8 cellular contexts compared by ENCODE assay signal in genomic region chr12:27179399-27180214, GRCh38.
DNase-seq lines count a peak whose midpoint lies in the region; ATAC-seq, FAIRE-seq and TF ChIP-seq lines count a peak whose summit lies in the region.

No MANE protein-coding gene starts in this region.

- TF ChIP-seq EP300 in GM12878 (IDR thresholded peaks at IDR 0.05; ENCODE audit: borderline replicate concordance in 1 of 2, control insufficient read depth in 1 of 2, low read depth in 2 of 2, low read length in 2 of 2), result peak; percentile 27 to 48; a peak in 1 of 4 replicates

- TF ChIP-seq CTCF in GM12878 (IDR thresholded peaks at IDR 0.05 in 2 of 3, conservative IDR thresholded peaks at IDR 0.05 in 1 of 3; ENCODE audit: control insufficient read depth in 2 of 3, extremely low read depth in 1 of 3, insufficient read depth in 1 of 3, low read depth in 3 of 3, low read length in 3 of 3) (no peak), lower lobe of right lung (IDR thresholded peaks at IDR 0.05) (no peak)

- H3K9ac ChIP-seq in BLaER1 (no peak overlapping the region), GM12878 (ENCODE audit: control insufficient read depth, insufficient read depth, low read length) (peak overlapping the region; percentile 77)

- peak; percentile 90 for FAIRE-seq in GM12878 (lab: Jason Lieb, UNC)

- H3K27me3 ChIP-seq in BLaER1 (no peaks in the 10 kb centered on the region), GM12878 (replicated peaks in 1 of 2; ENCODE audit: control insufficient read depth in 2 of 2, insufficient read depth in 2 of 2, low read length in 1 of 2) (no peaks in the 10 kb centered on the region), lower lobe of right lung (ENCODE audit: low read depth) (no peaks in the 10 kb centered on the region)

- no peaks in the 10 kb centered on the region for H3K9me3 ChIP-seq in BLaER1
- no peaks in the 10 kb centered on the region for H3K9me3 ChIP-seq in GM12878 (replicated peaks; ENCODE audit: control insufficient read depth, insufficient read depth, low read length)
- H3K9me3 ChIP-seq in lower lobe of right lung, result no peaks in the 10 kb centered on the region

- BruUV-seq in GM12878 (replicated peaks; lab: Mats Ljungman, UMichigan), result TSS peak; percentile 97

- DNase-seq in NCI-H446 treated with DMSO at 0.1 percent for 48 hours (lab: John Stamatoyannopoulos, UW) (peak; percentile 60), GM12878 (ENCODE audit: low read depth, low spot score) (peak; percentile 96), lower lobe of right lung (no peak), NCI-H524 (lab: John Stamatoyannopoulos, UW) (no peak), DMS114 treated with DMSO at 0.1 percent for 48 hours (lab: John Stamatoyannopoulos, UW; ENCODE audit: unreplicated experiment) (no peak)

- no peak for TF ChIP-seq RAD21 in GM12878 (IDR thresholded peaks at IDR 0.05; ENCODE audit: insufficient read depth, low read depth, low read length)

- POLR2A ChIA-PET in GM12878 (lab: Charles Lee), result interaction anchor here (0.5 to 3.4 kb wide), 23 partner anchors 9 to 126 kb away, joined by 3 to 20 read pairs (median 6); partner anchors contain the start of gene STK38L

- peak; percentile 91 for ATAC-seq in GM18868 (IDR thresholded peaks at IDR 0.05; ENCODE audit: unreplicated experiment)
- ATAC-seq in HG02970 (IDR thresholded peaks at IDR 0.05; ENCODE audit: low FRiP score, unreplicated experiment), result peak; percentile 75
- peak; percentile 94 for ATAC-seq in GM12878
- ATAC-seq in lower lobe of right lung, result peak; percentile 89 to 92

- WGBS in GM12878 (ENCODE audit: insufficient coverage, insufficient replicate concordance, low lambda C conversion rate, missing lambda C conversion rate), result 1% methylated on average over 6 of the region's 6 CpGs

- in situ Hi-C loops in GM12878 (cut with MboI), result no loop called here

- no peak overlapping the region for H3K4me3 ChIP-seq in BLaER1
- peak overlapping the region; percentile 23 for H3K4me3 ChIP-seq in GM12878
- no peak overlapping the region for H3K4me3 ChIP-seq in lower lobe of right lung

- SMC1A ChIA-PET in GM12878 (lab: Charles Lee; ENCODE audit: uncharacterized antibody, unreplicated experiment), result interaction anchor here (0.8 to 12.8 kb wide), 34 partner anchors 7 to 176 kb away, joined by 3 to 140 read pairs (median 8); partner anchors contain the start of gene MED21

- H3K4me1 ChIP-seq in BLaER1 (peaks cover 12% of the 10 kb centered on the region), GM12878 (ENCODE audit: control insufficient read depth, insufficient read depth, low read length) (peaks cover 37% of the 10 kb centered on the region), lower lobe of right lung (no peaks in the 10 kb centered on the region)

- RAD21 ChIA-PET in GM12878 (lab: Charles Lee; ENCODE audit: unreplicated experiment), result interaction anchor here (0.7 to 5.5 kb wide), 35 partner anchors 12 to 323 kb away, joined by 3 to 85 read pairs (median 8); partner anchors contain the start of genes STK38L and TM7SF3

- H4K20me1 ChIP-seq in BLaER1 (no peaks in the 10 kb centered on the region), GM12878 (ENCODE audit: control insufficient read depth, insufficient read depth) (no peaks in the 10 kb centered on the region)

- 0 out of 2 replicates have a peak, but pooled peaks have one; percentile 22 for TF ChIP-seq POLR2A in GM12878 (IDR thresholded peaks at IDR 0.05; ENCODE audit: low read depth, low read length)

- no peaks in the 10 kb centered on the region for H3K79me2 ChIP-seq in GM12878 (ENCODE audit: control insufficient read depth, insufficient read depth, low read length)

- intact Hi-C loops in GM12878 (cut with micrococcal nuclease; ENCODE audit: unreplicated experiment), result loop anchor here (1.0 to 5.0 kb wide), 3 partner anchors 28 to 43 kb away; no protein-coding TSS in a partner anchor
- intact Hi-C loops in lower lobe of right lung (cut with DNase I), result no loop called here

- peak overlapping the region; percentile 72 for H2AFZ ChIP-seq in GM12878 (ENCODE audit: control insufficient read depth, low read depth, low read length)

- peak overlapping the region; percentile 43; the same call in 1 of the 2 replicates for H3K4me2 ChIP-seq in BLaER1
- H3K4me2 ChIP-seq in GM12878 (ENCODE audit: control insufficient read depth, insufficient read depth), result peak overlapping the region; percentile 92

- H3K36me3 ChIP-seq in BLaER1 (no peaks in the 10 kb centered on the region), GM12878 (ENCODE audit: control insufficient read depth in 2 of 2, insufficient read depth in 2 of 2, low read length in 1 of 2) (no peaks in the 10 kb centered on the region), lower lobe of right lung (no peaks in the 10 kb centered on the region)

- H3K27ac ChIP-seq in BLaER1 (no peak overlapping the region), GM12878 (ENCODE audit: control insufficient read depth, insufficient read depth) (peak overlapping the region; percentile 94), lower lobe of right lung (no peak overlapping the region)

- CTCF ChIA-PET in GM12878 (lab: Yijun Ruan, JAX), result interaction anchor here (0.7 to 5.5 kb wide), 23 partner anchors 10 to 164 kb away, joined by 3 to 26 read pairs (median 4); no protein-coding TSS in a partner anchor

TF ChIP-seq in GM12878, 131 proteins besides CTCF, POLR2A, EP300 and RAD21 (continues in another document):
- TF ChIP-seq ZZZ3 (IDR thresholded peaks at IDR 0.05; ENCODE audit: control insufficient read depth, insufficient read length, low read depth) (no peak), SKIL (IDR thresholded peaks at IDR 0.05; ENCODE audit: low read depth, poor library complexity, severe bottlenecking) (peak; percentile 94), BCL11A (IDR thresholded peaks at IDR 0.05; ENCODE audit: low read depth, low read length) (peak; percentile 82; the same call in 1 of the 2 replicates), HDGF (IDR thresholded peaks at IDR 0.05) (no peak), PKNOX1 (IDR thresholded peaks at IDR 0.05) (no peak), RELA (IDR thresholded peaks at IDR 0.05; ENCODE audit: borderline replicate concordance, partially characterized antibody) (no peak), ATF2 (IDR thresholded peaks at IDR 0.05; ENCODE audit: low read length) (peak; percentile 99), MTA3 (IDR thresholded peaks at IDR 0.05; ENCODE audit: borderline replicate concordance, low read length) (peak; percentile 55; the same call in 1 of the 2 replicates), PBX3 (IDR thresholded peaks at IDR 0.05; ENCODE audit: insufficient replicate concordance, low read depth, low read length) (peak; percentile 14), IKZF2 (IDR thresholded peaks at IDR 0.05) (peak; percentile 71 to 83), SUZ12 (IDR thresholded peaks at IDR 0.05; ENCODE audit: unreplicated experiment) (no peak), SMAD1 (IDR thresholded peaks at IDR 0.05; ENCODE audit: low read depth, partially characterized antibody) (no peak), FOXK2 (IDR thresholded peaks at IDR 0.05) (no peak; the same call in 1 of the 2 replicates), ZNF384 (IDR thresholded peaks at IDR 0.05; ENCODE audit: borderline replicate concordance, low read depth, low read length) (no peak), IRF4 (IDR thresholded peaks at IDR 0.05; ENCODE audit: low read depth, low read length) (peak; percentile 64; the same call in 1 of the 2 replicates), HCFC1 (IDR thresholded peaks at IDR 0.05; ENCODE audit: low read length) (no peak), JUNB (IDR thresholded peaks at IDR 0.05) (peak; percentile 94)

Comparison
In these comparisons a context has a peak if more than half of its experiments do, and no peak if none do; other contexts are left out.
1. DNase-seq: peak in NCI-H446 treated with DMSO at 0.1 percent for 48 hours (single experiment) and GM12878 (single experiment); none in lower lobe of right lung (single experiment), NCI-H524 (0 of 2) and DMS114 treated with DMSO at 0.1 percent for 48 hours (single experiment).
2. Peak in every context shown above with its lines, with median percentiles within 50 percentile points of each other: ATAC-seq.